In genomic region chr13:26601669-26602068, GRCh38 we compare ENCODE assay signal across 8 cellular contexts. TPM values are rescaled to one million over a fixed set of nuclear protein-coding genes. Genes with fewer than 3 reads are reported as not detected.
DNase-seq lines count a peak whose midpoint lies in the region; ATAC-seq, FAIRE-seq and TF ChIP-seq lines count a peak whose summit lies in the region.

No MANE protein-coding gene starts in this region.

- DNase-seq in NCI-H2081 (lab: John Stamatoyannopoulos, UW): peak; percentile 7 to 67
- DNase-seq in NCI-H2081 treated with DMSO at 0.1 percent for 48 hours (lab: John Stamatoyannopoulos, UW): no peak
- peak; percentile 36 for DNase-seq in HTR-8/SVneo (ENCODE audit: insufficient read length, low spot score)
- no peak for DNase-seq in nephron progenitor cell
- DNase-seq in esophagus muscularis mucosa (ENCODE audit: extremely low spot score): no peak

- no peak for TF ChIP-seq POLR2A in esophagus muscularis mucosa (IDR thresholded peaks at IDR 0.05; ENCODE audit: low read depth)

- no peaks in the 10 kb centered on the region for H3K36me3 ChIP-seq in esophagus muscularis mucosa

- no peak for TF ChIP-seq EP300 in esophagus muscularis mucosa (IDR thresholded peaks at IDR 0.05)

- H3K4me1 ChIP-seq in esophagus muscularis mucosa: peaks cover 5 to 60% (median 54%) of the 10 kb centered on the region in 4 donors

- H3K9me3 ChIP-seq in esophagus muscularis mucosa: peaks cover 0 to 7% (median 5%) of the 10 kb centered on the region in 4 donors

- no peak overlapping the region for H3K4me3 ChIP-seq in esophagus muscularis mucosa

- TF ChIP-seq CTCF in VCaP (conservative IDR thresholded peaks at IDR 0.05): peak; percentile 62
- TF ChIP-seq CTCF in nephron progenitor cell (IDR thresholded peaks at IDR 0.05): no peak
- TF ChIP-seq CTCF in esophagus muscularis mucosa (IDR thresholded peaks at IDR 0.05): no peak

- no peaks in the 10 kb centered on the region for H3K27me3 ChIP-seq in esophagus muscularis mucosa

- FAIRE-seq in HTR-8/SVneo (lab: Jason Lieb, UNC): no peak

- peak overlapping the region; percentile 29 for H3K27ac Mint-ChIP-seq in nephron progenitor cell

- H3K27ac ChIP-seq in VCaP (peak overlapping the region; percentile 37), esophagus muscularis mucosa (replicated peaks in 1 of 4) (no peak overlapping the region)

- H3K36me3 Mint-ChIP-seq in nephron progenitor cell (ENCODE audit: low read depth): peaks cover 19% of the 10 kb centered on the region

- 35% methylated on average over 2 of the region's 2 CpGs for WGBS in esophagus muscularis mucosa

- H3K9me3 Mint-ChIP-seq in nephron progenitor cell: peaks cover 23% of the 10 kb centered on the region

- H3K27me3 Mint-ChIP-seq in nephron progenitor cell (ENCODE audit: low read depth, poor library complexity): peaks cover 3% of the 10 kb centered on the region

- intact Hi-C loops in esophagus muscularis mucosa (cut with DNase I): no loop called here

- ATAC-seq in GM18511 (IDR thresholded peaks at IDR 0.05; ENCODE audit: unreplicated experiment) (no peak), HG02970 (IDR thresholded peaks at IDR 0.05; ENCODE audit: low FRiP score, unreplicated experiment) (no peak)

- no peak overlapping the region for H3K4me3 Mint-ChIP-seq in nephron progenitor cell

- peaks cover 52% of the 10 kb centered on the region for H3K4me1 Mint-ChIP-seq in nephron progenitor cell

RNA-seq across cellular contexts. Expression of gene WASF3, which starts 44.2 kb away (rescaled TPM):
- 10 to 100 TPM; 16.6 to 19.9 (median 18.4) TPM for total RNA-seq in esophagus muscularis mucosa

Comparison
In these comparisons a context has a peak if more than half of its experiments do, and no peak if none do; other contexts are left out.
1. DNase-seq: peak in NCI-H2081 (2 of 2) and HTR-8/SVneo (single experiment); none in NCI-H2081 treated with DMSO at 0.1 percent for 48 hours (single experiment), nephron progenitor cell (single experiment) and esophagus muscularis mucosa (single experiment).